38 cellular contexts compared by ENCODE assay signal in genomic region chr17:8322078-8322477, GRCh38. TPM values are rescaled to one million over a fixed set of nuclear protein-coding genes. Genes with fewer than 3 reads are reported as not detected.
"Had no signal": no experiment of that assay in that cellular context is flagged by ENCODE, and none has a peak within 500 bp of the region (broad histone marks: within the 10 kb centered on the region; RNA-seq: fewer than 3 reads in every experiment).

No MANE protein-coding gene starts in this region.

- H3K36me3 Mint-ChIP-seq: activated CD4-positive, alpha-beta memory T cell treated with anti-CD3 and anti-CD28 coated beads for 36 hours; activated naive CD4-positive, alpha-beta T cell treated with anti-CD3 and anti-CD28 coated beads, Interleukin-2, amount 10 ng/mL, durations not matched to agents 7 days and 5 days; activated naive CD8-positive, alpha-beta T cell treated with anti-CD3 and anti-CD28 coated beads for 36 hours had no signal

- H3K27ac ChIP-seq: cardiac muscle cell, Peyer's patch, SJSA1, VCaP had no signal

- H3K4me3 ChIP-seq: cardiac muscle cell, Peyer's patch, SJSA1 had no signal

- ATAC-seq: activated T-cell treated with anti-CD3 and anti-CD28 coated beads, Interleukin-2, amount 50 U/mL, for 4 hours; PC-3 had no signal

- H3K4me3 Mint-ChIP-seq: activated B cell treated with CpG ODN at 0.5 μM for 24 hours; activated CD4-positive, alpha-beta memory T cell treated with anti-CD3 and anti-CD28 coated beads for 36 hours; activated naive CD4-positive, alpha-beta T cell treated with anti-CD3 and anti-CD28 coated beads, Interleukin-2, amount 10 ng/mL, durations not matched to agents 7 days and 5 days; activated naive CD8-positive, alpha-beta T cell treated with anti-CD3 and anti-CD28 coated beads for 36 hours; activated T-cell treated with anti-CD3 and anti-CD28 coated beads, Interleukin-2, amount 50 U/mL, for 4 hours; activated T-helper 1 cell treated with anti-CD3 and anti-CD28 coated beads, Interleukin-12 subunit alpha, Interleukin-12 subunit beta, Interleukin-2, Interleukin-4 antibody, amounts not matched to agents 30 ng/mL and 10 ng/mL and 1 ng/mL, durations not matched to agents 14 hours and 24 hours and 36 hours; central memory CD8-positive, alpha-beta T cell had no signal

- H3K27me3 ChIP-seq: SJSA1 had no signal

- H3K36me3 ChIP-seq: cardiac muscle cell, Peyer's patch, SJSA1 had no signal

- DNase-seq: activated B cell treated with CpG ODN at 0.5 μM for 24 hours; activated CD4-positive, alpha-beta memory T cell treated with anti-CD3 and anti-CD28 coated beads for 36 hours; activated CD4-positive, alpha-beta T cell treated with anti-CD3 and anti-CD28 coated beads for 4 hours; activated CD4-positive, alpha-beta T cell treated with anti-CD3 and anti-CD28 coated beads, Interleukin-2, amount 50 U/mL, for 1 hour; activated CD4-positive, CD25-positive, alpha-beta regulatory T cell treated with anti-CD3 and anti-CD28 coated beads, Interleukin-2, amount 50 U/mL, for 72 hours; activated CD8-positive, alpha-beta memory T cell treated with anti-CD3 and anti-CD28 coated beads, Interleukin-2, amount 50 U/mL, for 4 hours; activated gamma-delta T cell treated with Interleukin-2 at 50 U/mL for 16 hours; activated naive CD4-positive, alpha-beta T cell treated with anti-CD3 and anti-CD28 coated beads, Interleukin-2, amount 10 ng/mL, durations not matched to agents 7 days and 5 days; activated naive CD8-positive, alpha-beta T cell treated with anti-CD3 and anti-CD28 coated beads for 36 hours; activated T-cell treated with anti-CD3 and anti-CD28 coated beads for 4 hours; activated T-cell treated with anti-CD3 and anti-CD28 coated beads, Interleukin-2, amount 50 U/mL, for 4 hours; amniotic stem cell; aorta; MM.1S; MV-4-11; NCI-H1092; NCI-H1436 treated with DMSO at 0.1 percent for 48 hours; NCI-H1694 treated with DMSO at 0.1 percent for 48 hours; NCI-H2029; NCI-H345; NCI-H526; NCI-H748 treated with DMSO at 0.1 percent for 48 hours; NK-92 treated with Interleukin-12 subunit alpha and Interleukin-12 subunit beta, amount 100 ng/mL, for 24 hours; PC-3; Peyer's patch; RPMI8226; SHP77 treated with DMSO at 0.1 percent for 48 hours; SW 1271; T-helper 1 cell; T-helper 2 cell; T-helper 9 cell had no signal

- H3K27ac Mint-ChIP-seq: activated B cell treated with CpG ODN at 0.5 μM for 24 hours; activated naive CD4-positive, alpha-beta T cell treated with anti-CD3 and anti-CD28 coated beads, Interleukin-2, amount 10 ng/mL, durations not matched to agents 7 days and 5 days; activated naive CD8-positive, alpha-beta T cell treated with anti-CD3 and anti-CD28 coated beads for 36 hours; activated T-helper 1 cell treated with anti-CD3 and anti-CD28 coated beads, Interleukin-12 subunit alpha, Interleukin-12 subunit beta, Interleukin-2, Interleukin-4 antibody, amounts not matched to agents 30 ng/mL and 10 ng/mL and 1 ng/mL, durations not matched to agents 14 hours and 24 hours and 36 hours had no signal

- H3K9me3 ChIP-seq: Peyer's patch, SJSA1 had no signal

- H3K9me3 Mint-ChIP-seq: activated B cell treated with CpG ODN at 0.5 μM for 24 hours; activated CD4-positive, alpha-beta memory T cell treated with anti-CD3 and anti-CD28 coated beads for 36 hours; activated naive CD4-positive, alpha-beta T cell treated with anti-CD3 and anti-CD28 coated beads, Interleukin-2, amount 10 ng/mL, durations not matched to agents 7 days and 5 days; activated naive CD8-positive, alpha-beta T cell treated with anti-CD3 and anti-CD28 coated beads for 36 hours; activated T-cell treated with anti-CD3 and anti-CD28 coated beads, Interleukin-2, amount 50 U/mL, for 4 hours; activated T-helper 1 cell treated with anti-CD3 and anti-CD28 coated beads, Interleukin-12 subunit alpha, Interleukin-12 subunit beta, Interleukin-2, Interleukin-4 antibody, amounts not matched to agents 30 ng/mL and 10 ng/mL and 1 ng/mL, durations not matched to agents 14 hours and 24 hours and 36 hours; central memory CD8-positive, alpha-beta T cell had no signal

RNA-seq across cellular contexts. Expression of gene ARHGEF15, which starts 12.0 kb away (rescaled TPM):
- total RNA-seq: activated B cell treated with CpG ODN at 0.5 μM for 24 hours; activated CD4-positive, alpha-beta memory T cell treated with anti-CD3 and anti-CD28 coated beads for 36 hours; activated naive CD8-positive, alpha-beta T cell treated with anti-CD3 and anti-CD28 coated beads for 36 hours; activated T-cell treated with anti-CD3 and anti-CD28 coated beads, Interleukin-2, amount 50 U/mL, for 4 hours; activated T-helper 1 cell treated with anti-CD3 and anti-CD28 coated beads, Interleukin-12 subunit alpha, Interleukin-12 subunit beta, Interleukin-2, Interleukin-4 antibody, amounts not matched to agents 30 ng/mL and 10 ng/mL and 1 ng/mL, durations not matched to agents 14 hours and 24 hours and 36 hours; LHCN-M2; NCI-H460; PC-3; SJSA1 had no signal

RNA-seq across cellular contexts. Expression of gene ODF4, which starts 17.6 kb away (rescaled TPM):
- total RNA-seq: activated B cell treated with CpG ODN at 0.5 μM for 24 hours; activated CD4-positive, alpha-beta memory T cell treated with anti-CD3 and anti-CD28 coated beads for 36 hours; activated naive CD8-positive, alpha-beta T cell treated with anti-CD3 and anti-CD28 coated beads for 36 hours; activated T-cell treated with anti-CD3 and anti-CD28 coated beads, Interleukin-2, amount 50 U/mL, for 4 hours; activated T-helper 1 cell treated with anti-CD3 and anti-CD28 coated beads, Interleukin-12 subunit alpha, Interleukin-12 subunit beta, Interleukin-2, Interleukin-4 antibody, amounts not matched to agents 30 ng/mL and 10 ng/mL and 1 ng/mL, durations not matched to agents 14 hours and 24 hours and 36 hours; aorta; cardiac muscle cell; LHCN-M2; NCI-H460; PC-3; Peyer's patch; SJSA1 had no signal
- polyA plus RNA-seq: aorta, cardiac muscle cell had no signal
